ENCODE assay signal across 1 cellular context in the genomic region with DNA sequence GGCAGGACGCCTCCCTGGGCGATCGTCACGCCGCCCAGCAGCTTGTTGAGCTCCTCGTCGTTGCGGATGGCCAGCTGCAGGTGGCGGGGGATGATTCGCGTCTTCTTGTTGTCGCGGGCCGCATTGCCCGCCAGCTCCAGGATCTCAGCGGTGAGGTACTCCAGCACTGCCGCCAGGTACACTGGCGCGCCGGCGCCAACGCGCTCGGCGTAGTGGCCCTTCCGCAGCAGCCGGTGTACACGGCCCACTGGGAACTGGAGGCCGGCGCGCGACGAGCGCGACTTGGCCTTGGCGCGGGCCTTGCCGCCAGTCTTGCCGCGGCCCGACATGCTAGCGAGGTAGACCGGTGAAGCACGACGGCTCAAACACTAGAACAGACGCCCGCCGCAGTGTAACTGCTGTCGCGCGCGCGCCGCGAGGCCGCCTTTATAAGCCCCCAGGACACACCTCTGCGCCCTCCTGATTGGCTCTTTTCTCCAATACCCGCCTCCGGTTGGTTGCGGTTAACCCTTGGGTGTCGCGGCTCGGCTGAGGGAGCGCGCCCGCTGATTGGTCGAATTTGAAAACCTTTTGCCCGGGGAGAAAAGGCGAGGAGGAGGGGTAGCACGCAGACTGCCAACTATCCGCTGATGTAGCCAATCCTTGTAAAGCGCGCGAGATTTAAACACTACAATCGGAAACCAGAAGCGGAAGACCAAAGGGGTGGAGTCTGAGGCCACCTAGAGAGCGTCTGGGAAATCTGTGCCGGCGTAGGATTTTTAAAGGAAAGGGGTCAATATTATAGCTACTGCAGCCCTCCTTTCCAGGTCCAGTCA.
A peak's percentile ranks its signal among the peaks of the same experiment; 100 is the strongest.
TF ChIP-seq lines count a peak whose summit lies in the region.

No MANE protein-coding gene starts in this region.

TF ChIP-seq in WTC11, 78 proteins besides CTCF, POLR2A, EP300 and RAD21 (continued from another document):
- TF ChIP-seq HMGXB4 (CRISPR knock-in tag; IDR thresholded peaks at IDR 0.05) (peak; percentile 93), E2F1 (CRISPR knock-in tag; IDR thresholded peaks at IDR 0.05) (0 out of 2 replicates have a peak, but pooled peaks have one; percentile 44), PRRX2 (CRISPR knock-in tag; IDR thresholded peaks at IDR 0.05) (peak; percentile 92; the same call in 1 of the 2 replicates), ATF1 (CRISPR knock-in tag; IDR thresholded peaks at IDR 0.05) (0 out of 2 replicates have a peak, but pooled peaks have one; percentile 51), TEAD4 (CRISPR knock-in tag; IDR thresholded peaks at IDR 0.05) (peak; percentile 57)
- TF ChIP-seq, protein P1, sequence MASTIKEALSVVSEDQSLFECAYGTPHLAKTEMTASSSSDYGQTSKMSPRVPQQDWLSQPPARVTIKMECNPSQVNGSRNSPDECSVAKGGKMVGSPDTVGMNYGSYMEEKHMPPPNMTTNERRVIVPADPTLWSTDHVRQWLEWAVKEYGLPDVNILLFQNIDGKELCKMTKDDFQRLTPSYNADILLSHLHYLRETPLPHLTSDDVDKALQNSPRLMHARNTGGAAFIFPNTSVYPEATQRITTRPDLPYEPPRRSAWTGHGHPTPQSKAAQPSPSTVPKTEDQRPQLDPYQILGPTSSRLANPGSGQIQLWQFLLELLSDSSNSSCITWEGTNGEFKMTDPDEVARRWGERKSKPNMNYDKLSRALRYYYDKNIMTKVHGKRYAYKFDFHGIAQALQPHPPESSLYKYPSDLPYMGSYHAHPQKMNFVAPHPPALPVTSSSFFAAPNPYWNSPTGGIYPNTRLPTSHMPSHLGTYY (CRISPR knock-in tag; IDR thresholded peaks at IDR 0.05): peak; percentile 88; the same call in 1 of the 2 replicates
